Comparison of ENCODE assay signal across 1 cellular context in genomic region chr1:173527151-173527826, GRCh38.
TF ChIP-seq lines count a peak whose summit lies in the region.

No MANE protein-coding gene starts in this region.

TF ChIP-seq in HepG2, 621 proteins besides CTCF, POLR2A, EP300 and RAD21:
- TF ChIP-seq ZNF879 (CRISPR knock-in tag; IDR thresholded peaks at IDR 0.05) (no peak), CEBPG (CRISPR knock-in tag; IDR thresholded peaks at IDR 0.05) (peak; percentile 22; the same call in 1 of the 2 replicates), ZNF446 (CRISPR knock-in tag; IDR thresholded peaks at IDR 0.05) (no peak), SNRNP70 (IDR thresholded peaks at IDR 0.05; ENCODE audit: low read depth, low read length) (no peak), MNT (IDR thresholded peaks at IDR 0.05) (no peak), CEBPB (IDR thresholded peaks at IDR 0.05; ENCODE audit: borderline replicate concordance, low read depth, low read length) (0 out of 2 replicates have a peak, but pooled peaks have one; percentile 12), ZNF335 (CRISPR knock-in tag; IDR thresholded peaks at IDR 0.05) (no peak), MIXL1 (CRISPR knock-in tag; IDR thresholded peaks at IDR 0.05) (no peak)
